Comparison of ENCODE assay signal across 8 cellular contexts in genomic region chr1:107963601-107964396, GRCh38. TPM values are rescaled to one million over a fixed set of nuclear protein-coding genes. Genes with fewer than 3 reads are reported as not detected.
A peak's percentile ranks its signal among the peaks of the same experiment; 100 is the strongest.
DNase-seq lines count a peak whose midpoint lies in the region; ATAC-seq and TF ChIP-seq lines count a peak whose summit lies in the region.

No MANE protein-coding gene starts in this region.

- peak; percentile 80 for DNase-seq in GF-D8 (lab: John Stamatoyannopoulos, UW)
- DNase-seq in KBM-7, result peak; percentile 82
- DNase-seq in activated CD8-positive, alpha-beta memory T cell treated with anti-CD3 and anti-CD28 coated beads for 48 hours (ENCODE audit: low read depth in 2 of 3, low spot score in 2 of 3), result peak; percentile 21 to 35 (median 34)
- no peak for DNase-seq in esophagus squamous epithelium (lab: John Stamatoyannopoulos, UW)
- DNase-seq in tibial nerve (ENCODE audit: low spot score in 2 of 2), result peak in 1 of 2 donors; percentile 13
- DNase-seq in H4 (ENCODE audit: low spot score), result no peak

- peak overlapping the region; percentile 40 to 69 (median 52) for H3K4me3 ChIP-seq in esophagus squamous epithelium
- peak overlapping the region; percentile 30 to 59 (median 52) for H3K4me3 ChIP-seq in tibial nerve

- 1 to 3% methylated on average over 15 to 22 of the region's 24 CpGs for WGBS in esophagus squamous epithelium, 2 donors
- whole genome bisulfite sequencing in tibial nerve, 2 donors, result 5 to 7% methylated on average over 22 to 24 of the region's 24 CpGs

- H3K9me3 ChIP-seq in esophagus squamous epithelium, result no peaks in the 10 kb centered on the region
- H3K9me3 ChIP-seq in tibial nerve, result no peaks in the 10 kb centered on the region

- peaks cover 37% of the 10 kb centered on the region for H3K27me3 Mint-ChIP-seq in nephron (ENCODE audit: low read depth)

- peak overlapping the region; percentile 48 to 77 (median 64) for H3K27ac ChIP-seq in esophagus squamous epithelium
- peak overlapping the region in 3 of 4 donors; percentile 45 to 70 (median 67) for H3K27ac ChIP-seq in tibial nerve

- ATAC-seq in GM21528 (IDR thresholded peaks at IDR 0.05; ENCODE audit: low FRiP score, unreplicated experiment), result peak; percentile 83

- TF ChIP-seq EP300 in tibial nerve (IDR thresholded peaks at IDR 0.05), result no peak

- peak overlapping the region; percentile 66 to 84 (median 78) for H3K27ac Mint-ChIP-seq in nephron

- intact Hi-C loops in esophagus squamous epithelium (cut with DNase I), result no loop called here

- in situ Hi-C loops in KBM-7 (cut with MboI; ENCODE audit: low pct_unique_long_range_greater_than_20kb, low sequenced_read_pairs), result no loop called here

- H3K4me1 ChIP-seq in esophagus squamous epithelium (peaks cover 8 to 31% (median 20%) of the 10 kb centered on the region in 3 donors), tibial nerve (peaks cover 0 to 25% (median 3%) of the 10 kb centered on the region in 4 donors)

- H3K36me3 ChIP-seq in esophagus squamous epithelium (no peaks in the 10 kb centered on the region), tibial nerve (no peaks in the 10 kb centered on the region)

- H3K4me3 Mint-ChIP-seq in nephron, result peak overlapping the region; percentile 90 to 99 (median 97)

- H3K36me3 Mint-ChIP-seq in nephron (ENCODE audit: low read depth), result no peaks in the 10 kb centered on the region

- no peak for TF ChIP-seq CTCF in esophagus squamous epithelium (IDR thresholded peaks at IDR 0.05)
- TF ChIP-seq CTCF in nephron (IDR thresholded peaks at IDR 0.05; ENCODE audit: unreplicated experiment in 3 of 3), result no peak
- TF ChIP-seq CTCF in tibial nerve (IDR thresholded peaks at IDR 0.05), result no peak

- H3K27me3 ChIP-seq in esophagus squamous epithelium, result peaks cover 0 to 63% (median 0%) of the 10 kb centered on the region in 4 donors
- no peaks in the 10 kb centered on the region for H3K27me3 ChIP-seq in tibial nerve

- H3K4me1 Mint-ChIP-seq in nephron, result peaks cover 19% of the 10 kb centered on the region

- H3K9me3 Mint-ChIP-seq in nephron, result no peaks in the 10 kb centered on the region

- TF ChIP-seq POLR2A in esophagus squamous epithelium (IDR thresholded peaks at IDR 0.05) (peak in 1 of 4 donors; percentile 26), tibial nerve (IDR thresholded peaks at IDR 0.05) (no peak)

RNA-seq across cellular contexts. Expression of gene VAV3, which starts 1.2 kb away (rescaled TPM):
- total RNA-seq in esophagus squamous epithelium (100 to 1,000 TPM in 1 of 4 donors, 10 to 100 TPM in 3; 43.4 to 126 (median 76.9) TPM), tibial nerve (10 to 100 TPM in 1 of 4 donors, 1 to 10 TPM in 3; 2.2 to 20.4 (median 4.0) TPM)
- total RNA-seq in H4 (2014; rRNA removed; shearing (Covaris generic)), result 23.7 and 40.5 TPM in 2 replicates

Comparison
In these comparisons a context has a peak if more than half of its experiments do, and no peak if none do; other contexts are left out.
1. DNase-seq: peak in GF-D8 (single experiment), KBM-7 (single experiment) and activated CD8-positive, alpha-beta memory T cell treated with anti-CD3 and anti-CD28 coated beads for 48 hours (3 of 3); none in esophagus squamous epithelium (single experiment) and H4 (single experiment).